11 cellular contexts compared by ENCODE assay signal in genomic region chr2:96802281-96802595, GRCh38. TPM values are rescaled to one million over a fixed set of nuclear protein-coding genes. Genes with fewer than 3 reads are reported as not detected.
DNase-seq lines count a peak whose midpoint lies in the region; ATAC-seq, FAIRE-seq and TF ChIP-seq lines count a peak whose summit lies in the region.
"Had no signal": no experiment of that assay in that cellular context is flagged by ENCODE, and none has a peak within 500 bp of the region (broad histone marks: within the 10 kb centered on the region; RNA-seq: fewer than 3 reads in every experiment).

No MANE protein-coding gene starts in this region.

- no peaks in the 10 kb centered on the region for H3K9me1 ChIP-seq in K562 (ENCODE audit: control insufficient read depth, insufficient read depth, low read length)

- no peak overlapping the region for H3K4me2 ChIP-seq in K562 (ENCODE audit: insufficient read depth, low read length)

- no peaks in the 10 kb centered on the region for H3K79me2 ChIP-seq in K562 (ENCODE audit: control insufficient read depth, insufficient read depth, low read length)

- BruUV-seq in K562 (replicated peaks; lab: Mats Ljungman, UMichigan) = TSS peak; percentile 21

- POLR2A ChIA-PET in activated CD4-positive, alpha-beta T cell treated with anti-CD3 and anti-CD28 coated beads for 36 hours (lab: Charles Lee) = interaction anchor here (0.6 kb wide), 1 partner anchor 13 kb away, joined by 3 read pairs; no protein-coding TSS in a partner anchor
- POLR2A ChIA-PET in K562 (lab: Yijun Ruan, JAX) = interaction anchor here (0.6 to 2.0 kb wide), 3 partner anchors 10 to 266 kb away, joined by 3 to 4 read pairs (median 3); partner anchors contain the start of gene ARID5A

- peak overlapping the region in 3 of 4 donors; percentile 33 to 50 (median 46) for H3K27ac ChIP-seq in Peyer's patch
- H3K27ac ChIP-seq in K562 (ENCODE audit: extremely low read depth, low read depth, low read length) = no peak overlapping the region; the same call in 2 of the 3 replicates
- no peak overlapping the region for H3K27ac ChIP-seq in small intestine (ENCODE audit: low read depth in 1 of 2, low read length in 1 of 2)

- intact Hi-C loops in activated CD4-positive, alpha-beta T cell treated with anti-CD3 and anti-CD28 coated beads for 36 hours (cut with DNase I, micrococcal nuclease) = loop anchor here (2.0 to 5.0 kb wide), 4 partner anchors 15 to 40 kb away; partner anchors contain the start of genes CNNM3 (in 1 of the 2) and CNNM4 (in 1 of the 2)
- intact Hi-C loops in K562 (cut with micrococcal nuclease) = loop anchor here (10.0 kb wide), 1 partner anchor 247 kb away; no protein-coding TSS in a partner anchor

- peak; percentile 73 for ATAC-seq in activated CD4-positive, alpha-beta T cell treated with anti-CD3 and anti-CD28 coated beads for 36 hours
- no peak; the same call in 2 of the 3 replicates for ATAC-seq in K562

- no peak overlapping the region; a peak in 1 of 4 replicates for H3K9ac ChIP-seq in K562 (ENCODE audit: insufficient read depth in 1 of 2, low read depth in 2 of 2, low read length in 2 of 2)

- peaks cover 1% of the 10 kb centered on the region for H3K36me3 Mint-ChIP-seq in activated CD4-positive, alpha-beta T cell treated with anti-CD3 and anti-CD28 coated beads for 36 hours (ENCODE audit: low read depth)

- TF ChIP-seq POLR2A in Peyer's patch (IDR thresholded peaks at IDR 0.05) (no peak), K562 (conservative IDR thresholded peaks at IDR 0.05) (no peak)

- H3K4me1 ChIP-seq in Peyer's patch = peaks cover 0 to 13% (median 5%) of the 10 kb centered on the region in 4 donors
- peaks cover 0 to 10% of the 10 kb centered on the region in 2 experiments; a peak in 2 of 5 replicates for H3K4me1 ChIP-seq in K562 (replicated peaks in 1 of 2; ENCODE audit: control insufficient read depth in 2 of 2, insufficient read depth in 2 of 2, low read length in 2 of 2)
- H3K4me1 ChIP-seq in small intestine (ENCODE audit: control insufficient read depth in 2 of 2, insufficient read depth in 1 of 2, low read depth in 1 of 2, low read length in 1 of 2) = no peaks in the 10 kb centered on the region

- H3K27me3 ChIP-seq in Peyer's patch (no peaks in the 10 kb centered on the region), K562 (ENCODE audit: control insufficient read depth in 2 of 2, insufficient read depth in 2 of 2, low read length in 2 of 2) (no peaks in the 10 kb centered on the region), small intestine (ENCODE audit: control insufficient read depth in 2 of 2, insufficient read depth in 2 of 2, low read length in 2 of 2) (no peaks in the 10 kb centered on the region)

- no peak for TF ChIP-seq RAD21 in K562 (CRISPR knock-in tag; conservative IDR thresholded peaks at IDR 0.05 in 1 of 2, IDR thresholded peaks at IDR 0.05 in 1 of 2)

- no peaks in the 10 kb centered on the region for H3K9me3 ChIP-seq in Peyer's patch
- H3K9me3 ChIP-seq in K562 (replicated peaks; ENCODE audit: control insufficient read depth, insufficient read depth, low read depth, low read length) = no peaks in the 10 kb centered on the region
- H3K9me3 ChIP-seq in small intestine (ENCODE audit: control insufficient read depth, low read depth) = no peaks in the 10 kb centered on the region

- TF ChIP-seq EP300 in K562 (IDR thresholded peaks at IDR 0.05; ENCODE audit: low read length) = no peak

- no peaks in the 10 kb centered on the region for H3K27me3 Mint-ChIP-seq in activated CD4-positive, alpha-beta T cell treated with anti-CD3 and anti-CD28 coated beads for 36 hours
- H3K27me3 Mint-ChIP-seq: central memory CD8-positive, alpha-beta T cell had no signal

- peaks cover 11% of the 10 kb centered on the region for H3K4me1 Mint-ChIP-seq in activated CD4-positive, alpha-beta T cell treated with anti-CD3 and anti-CD28 coated beads for 36 hours

- in situ Hi-C loops in K562 (cut with MboI) = no loop called here

- H3K27ac Mint-ChIP-seq in activated CD4-positive, alpha-beta T cell treated with anti-CD3 and anti-CD28 coated beads for 36 hours = no peak overlapping the region

- H3K4me3 Mint-ChIP-seq in activated CD4-positive, alpha-beta T cell treated with anti-CD3 and anti-CD28 coated beads for 36 hours = no peak overlapping the region
- H3K4me3 Mint-ChIP-seq: central memory CD8-positive, alpha-beta T cell had no signal

- DNase-seq in activated CD4-positive, alpha-beta T cell treated with anti-CD3 and anti-CD28 coated beads for 36 hours = peak; percentile 77
- no peak for DNase-seq in activated CD4-positive, alpha-beta T cell treated with anti-CD3 and anti-CD28 coated beads for 1 hour
- peak; percentile 26 to 72 (median 70) for DNase-seq in Peyer's patch
- DNase-seq in K562 (ENCODE audit: extremely low read depth in 1 of 4, low spot score in 3 of 4) = no peak
- peak in 2 of 3 experiments; percentile 17 to 53 for DNase-seq in stimulated activated CD4-positive, alpha-beta T cell treated with anti-CD3 and anti-CD28 coated beads, TNF-alpha, amount 100 ng/mL, for 24 hours (ENCODE audit: low read depth in 3 of 3)
- DNase-seq in NCI-H345 (lab: John Stamatoyannopoulos, UW) = no peak
- no peak for DNase-seq in medulla oblongata (ENCODE audit: extremely low spot score)
- no peak for DNase-seq in small intestine
- DNase-seq: NCI-H1930, RPMI8226 had no signal

- 72% methylated on average over 9 of the region's 9 CpGs for WGBS in K562 (ENCODE audit: insufficient coverage, low coverage, missing lambda C conversion rate)
- 71 to 84% (median 80%) methylated on average over 9 of the region's 9 CpGs for WGBS in small intestine, 3 donors

- TF ChIP-seq CTCF in Peyer's patch (IDR thresholded peaks at IDR 0.05) (no peak), K562 (IDR thresholded peaks at IDR 0.05 in 2 of 3, conservative IDR thresholded peaks at IDR 0.05 in 1 of 3; ENCODE audit: insufficient read depth in 2 of 3, low read depth in 1 of 3, low read length in 3 of 3) (no peak)

- H3K36me3 ChIP-seq in Peyer's patch (peaks cover 0 to 55% (median 0%) of the 10 kb centered on the region in 3 donors), K562 (ENCODE audit: control insufficient read depth, insufficient read depth, low read length) (peaks cover 25% of the 10 kb centered on the region; the same call in 2 of the 3 replicates), small intestine (ENCODE audit: control insufficient read depth in 2 of 2, insufficient read depth in 2 of 2, low read length in 2 of 2) (peaks cover 4 to 6% of the 10 kb centered on the region in 2 donors)

- H3K4me3 ChIP-seq in Peyer's patch = no peak overlapping the region
- H3K4me3 ChIP-seq in K562 = no peak overlapping the region
- no peak overlapping the region for H3K4me3 ChIP-seq in small intestine (ENCODE audit: low read depth in 1 of 2, low read length in 2 of 2)

- no peak overlapping the region for H2AFZ ChIP-seq in K562 (ENCODE audit: low read depth, low read length)

- FAIRE-seq in K562 (lab: Jason Lieb, UNC) (no peak), small intestine (lab: Jason Lieb, UNC) (no peak)

- CTCF ChIA-PET in activated CD4-positive, alpha-beta T cell treated with anti-CD3 and anti-CD28 coated beads for 36 hours (lab: Charles Lee) = interaction anchor here (0.6 to 1.4 kb wide), 9 partner anchors 10 to 272 kb away, joined by 3 to 6 read pairs (median 3); partner anchors contain the start of gene CNNM3
- CTCF ChIA-PET in K562 (lab: Yijun Ruan, JAX; ENCODE audit: low intra/inter-chr PET ratio) = no interaction called here

- H4K20me1 ChIP-seq in K562 (replicated peaks; ENCODE audit: control insufficient read depth, insufficient read depth, low read length) = no peaks in the 10 kb centered on the region

- H3K9me3 Mint-ChIP-seq in activated CD4-positive, alpha-beta T cell treated with anti-CD3 and anti-CD28 coated beads for 36 hours (ENCODE audit: low read depth) = no peaks in the 10 kb centered on the region
- H3K9me3 Mint-ChIP-seq: central memory CD8-positive, alpha-beta T cell had no signal

RNA-seq across cellular contexts. Expression of gene CNNM3, which starts 13.8 kb away (rescaled TPM):
- total RNA-seq in activated CD4-positive, alpha-beta T cell treated with anti-CD3 and anti-CD28 coated beads for 36 hours = 10 to 100 TPM; 19.2 to 31.2 TPM
- total RNA-seq in Peyer's patch (100 to 1,000 TPM in 1 of 4 donors, 10 to 100 TPM in 3; 29.8 to 108 (median 44.8) TPM), K562 (2014; rRNA removed) (6.0 and 7.7 TPM in 2 replicates), K562 (2014; rRNA removed; fragmentation: Illumina TruSeq; extraction: Trizol) (4.5 and 6.5 TPM in 2 replicates), K562 (2015; rRNA removed; fragmentation: Illumina TruSeq; extraction: Trizol) (5.6 and 7.6 TPM in 2 replicates), K562 (2021) (16.9 TPM in 2 replicates)
- total RNA-seq in K562 (2011; cell fraction: chromatin; rRNA removed; ENCODE audit: low replicate concordance) = 36.0 and 91.8 TPM in 2 replicates
- 60.5 and 68.7 TPM in 2 replicates for total RNA-seq in K562 (2011; cell fraction: nucleolus; rRNA removed)
- total RNA-seq in K562 (2011; cell fraction: nucleoplasm; rRNA removed) = 54.1 and 60.8 TPM in 2 replicates
- polyA plus RNA-seq in K562 (2011; rRNA removed) (5.7 and 10.6 TPM in 2 replicates), K562 (2014; fragmentation: Illumina TruSeq; extraction: Trizol) (11.7 and 11.8 TPM in 2 replicates), K562 (2014; fragmentation: Nextera tagmentation; extraction: Ambion mirVana) (1 to 10 TPM; 1.4 to 1.6 TPM), K562 (2014; rRNA removed) (7.1 and 9.9 TPM in 2 replicates), small intestine (10 to 100 TPM in 1 of 3 donors, 1 to 10 TPM in 2; 5.7 to 15.8 (median 6.7) TPM)
- 10.7 and 16.0 TPM in 2 replicates for polyA plus RNA-seq in K562 (2011; cell fraction: cytosol; rRNA removed)
- polyA plus RNA-seq in K562 (2011; cell fraction: nucleus; rRNA removed) = 25.5 and 35.7 TPM in 2 replicates
- 11.7 and 15.0 TPM in 2 replicates for polyA plus RNA-seq in K562 (2012)
- 12.8 and 16.0 TPM in 2 replicates for polyA minus RNA-seq in K562 (2011; rRNA and poly(A)+ RNA removed)
- polyA minus RNA-seq in K562 (2011; cell fraction: cytosol; rRNA and poly(A)+ RNA removed) = 15.2 and 25.2 TPM in 2 replicates
- 15.1 and 17.1 TPM in 2 replicates for polyA minus RNA-seq in K562 (2011; cell fraction: nucleus; rRNA and poly(A)+ RNA removed)

RNA-seq across cellular contexts. Expression of gene CNNM4, which starts 41.5 kb away (rescaled TPM):
- total RNA-seq in activated CD4-positive, alpha-beta T cell treated with anti-CD3 and anti-CD28 coated beads for 36 hours = 10 to 100 TPM in 1 of 2 experiments, 1 to 10 TPM in 1; 7.1 to 11.3 TPM
- total RNA-seq in Peyer's patch = 10 to 100 TPM; 19.0 to 53.9 (median 41.7) TPM
- total RNA-seq in K562 (2011; cell fraction: chromatin; rRNA removed; ENCODE audit: low replicate concordance) = 10.6 and 25.3 TPM in 2 replicates
- 20.0 and 21.7 TPM in 2 replicates for total RNA-seq in K562 (2011; cell fraction: nucleolus; rRNA removed)
- total RNA-seq in K562 (2011; cell fraction: nucleoplasm; rRNA removed) = 17.5 and 21.4 TPM in 2 replicates
- total RNA-seq in K562 (2014; rRNA removed) = 2.5 and 3.4 TPM in 2 replicates
- 2.3 and 2.7 TPM in 2 replicates for total RNA-seq in K562 (2014; rRNA removed; fragmentation: Illumina TruSeq; extraction: Trizol)
- total RNA-seq in K562 (2015; rRNA removed; fragmentation: Illumina TruSeq; extraction: Trizol) = 2.8 TPM in 2 replicates
- total RNA-seq in K562 (2021) = 6.3 and 6.7 TPM in 2 replicates
- polyA plus RNA-seq in K562 (2011; rRNA removed) = 3.4 and 6.5 TPM in 2 replicates
- 5.1 and 5.7 TPM in 2 replicates for polyA plus RNA-seq in K562 (2011; cell fraction: cytosol; rRNA removed)
- polyA plus RNA-seq in K562 (2011; cell fraction: nucleus; rRNA removed) = 7.6 and 8.7 TPM in 2 replicates
- polyA plus RNA-seq in K562 (2012) = 3.6 and 5.0 TPM in 2 replicates
- polyA plus RNA-seq in K562 (2014; fragmentation: Illumina TruSeq; extraction: Trizol) = 5.4 and 5.8 TPM in 2 replicates
- polyA plus RNA-seq in K562 (2014; fragmentation: Nextera tagmentation; extraction: Ambion mirVana) = 1 to 10 TPM in 1 of 2 experiments, under 1 TPM in 1; 0.96 to 1.4 TPM
- 3.0 and 3.7 TPM in 2 replicates for polyA plus RNA-seq in K562 (2014; rRNA removed)
- polyA minus RNA-seq in K562 (2011; rRNA and poly(A)+ RNA removed) = 6.3 and 7.3 TPM in 2 replicates
- polyA minus RNA-seq in K562 (2011; cell fraction: cytosol; rRNA and poly(A)+ RNA removed) = 5.7 and 8.8 TPM in 2 replicates
- 3.6 and 6.0 TPM in 2 replicates for polyA minus RNA-seq in K562 (2011; cell fraction: nucleus; rRNA and poly(A)+ RNA removed)
- 10 to 100 TPM in 1 of 3 donors, 1 to 10 TPM in 2; 1.6 to 10.7 (median 2.9) TPM for polyA plus RNA-seq in small intestine

RNA-seq across cellular contexts. Expression of gene ANKRD23, which starts 41.6 kb away (rescaled TPM):
- total RNA-seq in activated CD4-positive, alpha-beta T cell treated with anti-CD3 and anti-CD28 coated beads for 36 hours = 1 to 10 TPM; 5.1 to 5.3 TPM
- 10 to 100 TPM in 2 of 4 donors, 1 to 10 TPM in 2; 7.4 to 14.0 (median 8.9) TPM for total RNA-seq in Peyer's patch
- total RNA-seq in K562 (2011; cell fraction: chromatin; rRNA removed; ENCODE audit: low replicate concordance) = 20.7 and 42.5 TPM in 2 replicates
- total RNA-seq in K562 (2011; cell fraction: nucleolus; rRNA removed) = 27.0 and 27.3 TPM in 2 replicates
- 19.0 and 21.1 TPM in 2 replicates for total RNA-seq in K562 (2011; cell fraction: nucleoplasm; rRNA removed)
- 2.7 and 3.1 TPM in 2 replicates for total RNA-seq in K562 (2014; rRNA removed)
- 1.8 and 2.0 TPM in 2 replicates for total RNA-seq in K562 (2014; rRNA removed; fragmentation: Illumina TruSeq; extraction: Trizol)
- total RNA-seq in K562 (2015; rRNA removed; fragmentation: Illumina TruSeq; extraction: Trizol) = 2.9 and 4.5 TPM in 2 replicates
- 2.8 and 4.1 TPM in 2 replicates for total RNA-seq in K562 (2021)
- 4.8 and 7.5 TPM in 2 replicates for polyA plus RNA-seq in K562 (2011; rRNA removed)
- polyA plus RNA-seq in K562 (2011; cell fraction: cytosol; rRNA removed) = 2.9 and 5.5 TPM in 2 replicates
- 40.8 and 73.8 TPM in 2 replicates for polyA plus RNA-seq in K562 (2011; cell fraction: nucleus; rRNA removed)
- 3.4 and 10.6 TPM in 2 replicates for polyA plus RNA-seq in K562 (2012)
- polyA plus RNA-seq in K562 (2014; fragmentation: Illumina TruSeq; extraction: Trizol) = 2.7 and 3.1 TPM in 2 replicates
- under 1 TPM; 0.32 to 0.34 TPM for polyA plus RNA-seq in K562 (2014; fragmentation: Nextera tagmentation; extraction: Ambion mirVana)
- polyA plus RNA-seq in K562 (2014; rRNA removed) = 4.5 and 5.8 TPM in 2 replicates
- 1.2 and 2.2 TPM in 2 replicates for polyA minus RNA-seq in K562 (2011; rRNA and poly(A)+ RNA removed)
- polyA minus RNA-seq in K562 (2011; cell fraction: cytosol; rRNA and poly(A)+ RNA removed) = 0.95 and 2.6 TPM in 2 replicates
- polyA minus RNA-seq in K562 (2011; cell fraction: nucleus; rRNA and poly(A)+ RNA removed) = 6.3 and 6.9 TPM in 2 replicates
- 1 to 10 TPM; 2.2 to 3.8 (median 2.7) TPM for polyA plus RNA-seq in small intestine

RNA-seq across cellular contexts. Expression of gene ANKRD39, which starts 55.6 kb away (rescaled TPM):
- total RNA-seq in activated CD4-positive, alpha-beta T cell treated with anti-CD3 and anti-CD28 coated beads for 36 hours = 10 to 100 TPM; 23.0 to 23.6 TPM
- 10 to 100 TPM in 3 of 4 donors, 1 to 10 TPM in 1; 5.8 to 17.3 (median 15.4) TPM for total RNA-seq in Peyer's patch
- total RNA-seq in K562 (2011; cell fraction: chromatin; rRNA removed; ENCODE audit: low replicate concordance) = 39.7 and 71.7 TPM in 2 replicates
- total RNA-seq in K562 (2011; cell fraction: nucleolus; rRNA removed) = 42.2 and 44.1 TPM in 2 replicates
- total RNA-seq in K562 (2011; cell fraction: nucleoplasm; rRNA removed) = 34.4 and 37.9 TPM in 2 replicates
- 33.1 and 50.4 TPM in 2 replicates for total RNA-seq in K562 (2014; rRNA removed)
- total RNA-seq in K562 (2014; rRNA removed; fragmentation: Illumina TruSeq; extraction: Trizol) = 5.7 and 8.2 TPM in 2 replicates
- total RNA-seq in K562 (2015; rRNA removed; fragmentation: Illumina TruSeq; extraction: Trizol) = 21.2 and 21.9 TPM in 2 replicates
- total RNA-seq in K562 (2021) = 29.8 and 31.2 TPM in 2 replicates
- 23.8 and 33.3 TPM in 2 replicates for polyA plus RNA-seq in K562 (2011; rRNA removed)
- polyA plus RNA-seq in K562 (2011; cell fraction: cytosol; rRNA removed) = 27.1 and 60.5 TPM in 2 replicates
- polyA plus RNA-seq in K562 (2011; cell fraction: nucleus; rRNA removed) = 58.3 and 92.0 TPM in 2 replicates
- polyA plus RNA-seq in K562 (2012) = 28.4 and 31.7 TPM in 2 replicates
- polyA plus RNA-seq in K562 (2014; fragmentation: Illumina TruSeq; extraction: Trizol) = 15.0 and 22.7 TPM in 2 replicates
- polyA plus RNA-seq in K562 (2014; fragmentation: Nextera tagmentation; extraction: Ambion mirVana) = 10 to 100 TPM; 16.7 to 26.0 TPM
- 28.1 and 48.3 TPM in 2 replicates for polyA plus RNA-seq in K562 (2014; rRNA removed)
- polyA minus RNA-seq in K562 (2011; rRNA and poly(A)+ RNA removed) = 6.6 and 8.9 TPM in 2 replicates
- 7.1 and 9.9 TPM in 2 replicates for polyA minus RNA-seq in K562 (2011; cell fraction: cytosol; rRNA and poly(A)+ RNA removed)
- polyA minus RNA-seq in K562 (2011; cell fraction: nucleus; rRNA and poly(A)+ RNA removed) = 15.1 and 21.2 TPM in 2 replicates
- polyA plus RNA-seq in small intestine = 10 to 100 TPM; 15.9 to 23.0 (median 17.0) TPM

Comparison
In these comparisons a context has a peak if more than half of its experiments do, and no peak if none do; other contexts are left out.
1. DNase-seq: peak in activated CD4-positive, alpha-beta T cell treated with anti-CD3 and anti-CD28 coated beads for 36 hours (single experiment), Peyer's patch (3 of 3) and stimulated activated CD4-positive, alpha-beta T cell treated with anti-CD3 and anti-CD28 coated beads, TNF-alpha, amount 100 ng/mL, for 24 hours (2 of 3); none in activated CD4-positive, alpha-beta T cell treated with anti-CD3 and anti-CD28 coated beads for 1 hour (single experiment), K562 (0 of 4), NCI-H345 (single experiment), medulla oblongata (single experiment) and small intestine (single experiment).
2. H3K27ac ChIP-seq: peak in Peyer's patch (3 of 4); none in K562 (single experiment) and small intestine (0 of 2).